In the genomic region with DNA sequence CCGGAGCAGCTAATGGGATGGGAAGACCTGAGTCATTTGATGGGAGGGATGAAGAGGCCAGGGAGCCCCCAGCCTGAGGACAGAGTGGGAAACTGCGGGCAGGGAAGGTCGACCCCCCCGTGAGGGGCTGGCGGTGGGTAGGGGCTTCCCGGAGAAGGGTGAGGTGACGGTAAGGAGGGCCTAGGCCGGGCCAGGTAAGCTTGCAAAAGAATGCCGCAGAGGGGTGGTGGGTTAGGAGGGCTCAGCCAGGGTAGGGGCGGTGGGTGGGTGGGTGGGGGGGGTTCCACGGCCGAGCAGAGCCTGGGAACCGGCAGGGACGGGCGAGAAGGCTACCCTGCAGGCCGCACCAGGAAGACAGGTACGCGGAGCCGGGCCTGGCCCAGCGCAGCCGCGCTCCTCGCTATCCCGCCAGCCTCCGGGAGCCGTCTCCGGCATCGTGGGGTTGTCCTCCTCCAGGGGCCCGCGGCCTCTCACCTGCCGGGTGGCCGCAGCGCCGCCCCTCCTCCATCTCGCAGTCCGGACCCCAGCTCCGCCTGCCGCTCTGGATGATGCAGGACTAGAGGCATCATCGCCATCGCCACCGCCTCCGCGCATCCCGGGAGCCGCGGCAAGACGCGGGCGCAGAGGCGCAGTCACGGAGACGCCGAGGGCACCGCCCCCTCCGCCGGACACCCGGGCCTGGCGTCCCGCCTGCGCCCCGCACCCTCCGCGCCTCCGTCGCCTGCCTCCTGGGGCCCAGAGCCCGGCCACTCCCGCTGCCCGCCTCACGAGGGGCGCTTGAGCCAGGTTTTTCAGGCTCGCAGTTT, we compare ENCODE assay signal across 9 cellular contexts. TPM values are rescaled to one million over a fixed set of nuclear protein-coding genes. Genes with fewer than 3 reads are reported as not detected.
DNase-seq lines count a peak whose midpoint lies in the region; ATAC-seq and TF ChIP-seq lines count a peak whose summit lies in the region.
"Had no signal": no experiment of that assay in that cellular context is flagged by ENCODE, and none has a peak within 500 bp of the region (broad histone marks: within the 10 kb centered on the region; RNA-seq: fewer than 3 reads in every experiment).

A gene (minus strand): TSS at position 614 of the 806 bp plus-strand sequence. CDS start 5,211 bp downstream, outside the sequence.

- peak within 1 kb of the TSS; percentile 40 for H3K4me3 Mint-ChIP-seq in endodermal cell

- peaks cover 2% of the 10 kb centered on the region for H3K4me1 Mint-ChIP-seq in endodermal cell

- TF ChIP-seq CTCF in endodermal cell (conservative IDR thresholded peaks at IDR 0.05) (no peak), spleen (IDR thresholded peaks at IDR 0.05 in 8 of 11, conservative IDR thresholded peaks at IDR 0.05 in 3 of 11) (no peak)

- no peak for TF ChIP-seq POLR2A in spleen (IDR thresholded peaks at IDR 0.05)

- no peaks in the 10 kb centered on the region for H3K9me3 ChIP-seq in HUES6 (ENCODE audit: control insufficient read depth, insufficient read depth, low read depth, low read length)
- H3K9me3 ChIP-seq in endodermal cell (ENCODE audit: control insufficient read depth, low read length) = no peaks in the 10 kb centered on the region
- H3K9me3 ChIP-seq in spleen = no peaks in the 10 kb centered on the region

- H3K4me1 ChIP-seq in HUES6 (ENCODE audit: control insufficient read depth, insufficient read depth, low read length) = no peaks in the 10 kb centered on the region
- no peaks in the 10 kb centered on the region for H3K4me1 ChIP-seq in endodermal cell (ENCODE audit: control insufficient read depth, insufficient read depth, low read length)
- peaks cover 0 to 6% (median 0%) of the 10 kb centered on the region in 6 donors for H3K4me1 ChIP-seq in spleen

- H3K4me3 ChIP-seq in HUES6 (ENCODE audit: low read depth, low read length) (peak within 1 kb of the TSS; percentile 56; the same call in 1 of the 2 replicates), endodermal cell (ENCODE audit: low read length) (no peak within 1 kb of the TSS), spleen (peak within 1 kb of the TSS in 3 of 8 donors; percentile 5 to 39 (median 13))

- H3K27me3 ChIP-seq in HUES6 (ENCODE audit: control insufficient read depth, insufficient read depth, low read length) (no peaks in the 10 kb centered on the region), endodermal cell (ENCODE audit: control insufficient read depth, insufficient read depth, low read length, poor library complexity, severe bottlenecking) (no peaks in the 10 kb centered on the region), spleen (replicated peaks in 1 of 7) (no peaks in the 10 kb centered on the region)

- WGBS in endodermal cell (ENCODE audit: insufficient coverage in 1 of 2, insufficient read length in 1 of 2), 2 experiments = 95 to 98% methylated on average over 32 to 70 of the region's 71 CpGs
- WGBS in spleen, 5 donors = 80 to 91% (median 86%) methylated on average over 61 to 71 of the region's 71 CpGs

- no peaks in the 10 kb centered on the region for H3K9me3 Mint-ChIP-seq in endodermal cell

- no peaks in the 10 kb centered on the region for H3K27me3 Mint-ChIP-seq in endodermal cell (ENCODE audit: insufficient read depth)

- peaks cover 27% of the 10 kb centered on the region for H3K36me3 Mint-ChIP-seq in endodermal cell (ENCODE audit: low read depth)

- no peak for ATAC-seq in HG02885 (IDR thresholded peaks at IDR 0.05; ENCODE audit: poor library complexity, unreplicated experiment)

- H3K9ac ChIP-seq in HUES6 (ENCODE audit: low read length) = no peak within 1 kb of the TSS
- H3K9ac ChIP-seq in endodermal cell (ENCODE audit: extremely low read depth, low read length, poor library complexity, severe bottlenecking) = no peak within 1 kb of the TSS

- intact Hi-C loops in spleen (cut with DNase I; ENCODE audit: low total_unique reads) = no loop called here

- H3K27ac Mint-ChIP-seq in endodermal cell = no peak within 1 kb of the TSS

- H3K36me3 ChIP-seq in HUES6 (ENCODE audit: control insufficient read depth, insufficient read depth, low read length) (peaks cover 27% of the 10 kb centered on the region), endodermal cell (ENCODE audit: control insufficient read depth, insufficient read depth, low read length) (peaks cover 78% of the 10 kb centered on the region), spleen (peaks cover 0 to 57% (median 14%) of the 10 kb centered on the region in 6 donors)

- H3K27ac ChIP-seq in HUES6 (ENCODE audit: low read depth, low read length) (no peak within 1 kb of the TSS), endodermal cell (ENCODE audit: low read depth, low read length) (no peak within 1 kb of the TSS), spleen (no peak within 1 kb of the TSS)

- peak; percentile 77 for DNase-seq in endodermal cell
- DNase-seq in kidney tubule cell (ENCODE audit: low spot score) = peak; percentile 39
- peak; percentile 73 for DNase-seq in spleen
- DNase-seq in activated CD4-positive, alpha-beta T cell treated with anti-CD3 and anti-CD28 coated beads, Interleukin-2, amount 50 U/mL, for 1 hour = no peak
- no peak for DNase-seq in stimulated activated CD4-positive, alpha-beta T cell treated with anti-CD3 and anti-CD28 coated beads, Interleukin-4, amount 100 ng/mL, for 4 hours
- DNase-seq in RPMI8226 = no peak
- DNase-seq: NCI-H524 treated with DMSO at 0.1 percent for 48 hours had no signal

RNA-seq across cellular contexts. Expression of the gene that starts here (rescaled TPM):
- total RNA-seq in endodermal cell (1 to 10 TPM; 3.6 to 6.7 TPM), spleen (10 to 100 TPM in 1 of 7 donors, 1 to 10 TPM in 6; 3.0 to 10.9 (median 4.5) TPM)
- polyA plus RNA-seq in endodermal cell (2013, experiment 1 of 2) = 2.0 TPM
- polyA plus RNA-seq in endodermal cell (2013, experiment 2 of 2) = 1.8 TPM
- under 1 TPM; 0.08 to 0.93 (median 0.43) TPM for polyA plus RNA-seq in spleen

Comparison
In these comparisons a context has a peak if more than half of its experiments do, and no peak if none do; other contexts are left out.
1. DNase-seq: peak in endodermal cell (single experiment), kidney tubule cell (single experiment) and spleen (single experiment); none in activated CD4-positive, alpha-beta T cell treated with anti-CD3 and anti-CD28 coated beads, Interleukin-2, amount 50 U/mL, for 1 hour (single experiment), stimulated activated CD4-positive, alpha-beta T cell treated with anti-CD3 and anti-CD28 coated beads, Interleukin-4, amount 100 ng/mL, for 4 hours (0 of 2) and RPMI8226 (single experiment).